In the genomic region with DNA sequence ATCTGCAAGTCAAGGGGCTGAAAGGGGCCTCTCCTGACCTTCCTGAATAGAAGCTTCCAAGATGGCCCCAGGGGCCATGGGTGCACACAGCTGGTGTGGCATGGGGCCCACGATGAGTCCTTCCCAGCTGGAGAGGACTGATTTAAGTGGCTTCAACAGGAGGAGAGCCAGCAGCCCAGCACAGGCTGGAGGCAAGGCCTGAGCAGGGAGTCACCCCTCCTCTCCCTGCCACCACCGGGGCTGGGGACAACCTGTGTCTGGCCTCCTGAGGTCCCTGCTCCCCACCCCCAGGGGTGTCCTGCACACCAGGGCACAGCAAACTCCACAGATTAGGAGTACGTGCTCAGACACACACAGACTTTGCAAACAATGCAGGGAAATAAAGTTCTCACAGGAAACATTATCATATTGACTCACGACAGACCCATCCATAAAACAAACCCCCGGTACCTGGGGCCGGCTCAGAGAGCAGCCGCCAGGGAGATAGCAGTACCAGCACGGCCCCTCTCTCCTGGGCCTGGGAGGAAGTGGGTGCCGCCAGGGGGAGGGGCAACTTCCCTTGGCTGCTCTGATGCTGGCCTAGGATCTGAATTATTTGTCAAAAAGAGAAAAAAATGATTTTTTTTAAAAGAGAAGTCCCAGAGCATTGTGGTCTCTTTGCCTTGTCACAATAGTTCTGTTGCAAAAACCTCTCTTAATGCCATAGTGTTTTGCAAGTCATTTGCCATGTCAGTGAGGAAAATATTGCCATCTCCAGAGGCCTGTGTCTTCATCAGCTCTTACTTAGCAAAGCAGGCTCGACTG, we compare ENCODE assay signal across 11 cellular contexts. TPM values are rescaled to one million over a fixed set of nuclear protein-coding genes. Genes with fewer than 3 reads are reported as not detected.
A peak's percentile ranks its signal among the peaks of the same experiment; 100 is the strongest.
DNase-seq lines count a peak whose midpoint lies in the region; ATAC-seq and TF ChIP-seq lines count a peak whose summit lies in the region.
"Had no signal": no experiment of that assay in that cellular context is flagged by ENCODE, and none has a peak within 500 bp of the region (broad histone marks: within the 10 kb centered on the region; RNA-seq: fewer than 3 reads in every experiment).

No MANE protein-coding gene starts in this region.

- H3K36me3 Mint-ChIP-seq in activated T-cell treated with anti-CD3 and anti-CD28 coated beads, Interleukin-2, amount 50 U/mL, for 24 hours (ENCODE audit: low read depth), result no peaks in the 10 kb centered on the region
- H3K36me3 Mint-ChIP-seq in WTC11, result no peaks in the 10 kb centered on the region

- no peaks in the 10 kb centered on the region for H3K9me3 ChIP-seq in right cardiac atrium (ENCODE audit: control insufficient read depth, low read length)
- no peaks in the 10 kb centered on the region for H3K9me3 ChIP-seq in subcutaneous abdominal adipose tissue (ENCODE audit: control insufficient read depth in 5 of 5, low read length in 5 of 5)
- no peaks in the 10 kb centered on the region for H3K9me3 ChIP-seq in vagina

- H3K27me3 ChIP-seq in right cardiac atrium (ENCODE audit: control insufficient read depth, insufficient read depth) (no peaks in the 10 kb centered on the region), subcutaneous abdominal adipose tissue (ENCODE audit: control insufficient read depth in 5 of 5, insufficient read depth in 4 of 5, low read length in 5 of 5) (no peaks in the 10 kb centered on the region), vagina (no peaks in the 10 kb centered on the region)

- CTCF ChIA-PET in WTC11 (lab: Charles Lee), result interaction anchor here (1.3 kb wide), 1 partner anchor 17 kb away, joined by 8 read pairs; no protein-coding TSS in a partner anchor

- H3K4me3 ChIP-seq in right cardiac atrium (ENCODE audit: low read length) (no peak overlapping the region), subcutaneous abdominal adipose tissue (ENCODE audit: low read depth in 1 of 5, low read length in 5 of 5) (peak overlapping the region in 1 of 5 donors; percentile 20), vagina (no peak overlapping the region)
- H3K4me3 ChIP-seq: PC-9 had no signal

- DNase-seq in activated T-cell treated with anti-CD3 and anti-CD28 coated beads, Interleukin-2, amount 50 U/mL, for 24 hours, result peak; percentile 39
- DNase-seq in activated T-cell treated with anti-CD3 and anti-CD28 coated beads, Interleukin-2, amount 50 U/mL, for 48 hours, result no peak
- no peak for DNase-seq in WTC11 (ENCODE audit: low spot score)
- DNase-seq in right cardiac atrium, result peak in 2 of 3 donors; percentile 59 to 61
- DNase-seq in D341Med (ENCODE audit: low spot score), result no peak
- no peak for DNase-seq in T1000 (lab: John Stamatoyannopoulos, UW)
- DNase-seq in vagina (ENCODE audit: extremely low spot score in 2 of 2), result no peak
- DNase-seq: NCI-H1436 treated with DMSO at 0.1 percent for 48 hours, nephron progenitor cell, PC-9 had no signal

- TF ChIP-seq CTCF in WTC11 (IDR thresholded peaks at IDR 0.05), result no peak
- no peak for TF ChIP-seq CTCF in vagina (IDR thresholded peaks at IDR 0.05)

- H3K27ac Mint-ChIP-seq in activated T-cell treated with anti-CD3 and anti-CD28 coated beads, Interleukin-2, amount 50 U/mL, for 24 hours, result peak overlapping the region; percentile 72
- no peak overlapping the region for H3K27ac Mint-ChIP-seq in WTC11
- H3K27ac Mint-ChIP-seq: nephron progenitor cell had no signal

- H3K36me3 ChIP-seq in subcutaneous abdominal adipose tissue (ENCODE audit: control insufficient read depth in 5 of 5, insufficient read depth in 5 of 5, low read length in 5 of 5) (no peaks in the 10 kb centered on the region), vagina (no peaks in the 10 kb centered on the region)

- POLR2A ChIA-PET in WTC11 (lab: Charles Lee), result no interaction called here

- 35% methylated on average over 10 of the region's 10 CpGs for WGBS in right cardiac atrium

- no peaks in the 10 kb centered on the region for H3K9me3 Mint-ChIP-seq in activated T-cell treated with anti-CD3 and anti-CD28 coated beads, Interleukin-2, amount 50 U/mL, for 24 hours
- no peaks in the 10 kb centered on the region for H3K9me3 Mint-ChIP-seq in WTC11
- H3K9me3 Mint-ChIP-seq: nephron progenitor cell had no signal

- H3K9ac ChIP-seq in subcutaneous abdominal adipose tissue (ENCODE audit: low read length in 5 of 5), result no peak overlapping the region

- peaks cover 17% of the 10 kb centered on the region for H3K4me1 Mint-ChIP-seq in activated T-cell treated with anti-CD3 and anti-CD28 coated beads, Interleukin-2, amount 50 U/mL, for 24 hours (ENCODE audit: low read depth)
- no peaks in the 10 kb centered on the region for H3K4me1 Mint-ChIP-seq in WTC11
- H3K4me1 Mint-ChIP-seq: nephron progenitor cell had no signal

- ATAC-seq in WTC11 (0 out of 2 replicates have a peak, but pooled peaks have one; percentile 19), right cardiac atrium (peak; percentile 62 to 70)

- no peak overlapping the region for H3K4me3 Mint-ChIP-seq in activated T-cell treated with anti-CD3 and anti-CD28 coated beads, Interleukin-2, amount 50 U/mL, for 24 hours
- no peak overlapping the region for H3K4me3 Mint-ChIP-seq in WTC11
- H3K4me3 Mint-ChIP-seq: nephron progenitor cell had no signal

- H3K27me3 Mint-ChIP-seq in activated T-cell treated with anti-CD3 and anti-CD28 coated beads, Interleukin-2, amount 50 U/mL, for 24 hours, result no peaks in the 10 kb centered on the region
- no peaks in the 10 kb centered on the region for H3K27me3 Mint-ChIP-seq in WTC11 (ENCODE audit: low read depth)

- H3K27ac ChIP-seq in right cardiac atrium (ENCODE audit: low read length) (no peak overlapping the region), subcutaneous abdominal adipose tissue (ENCODE audit: low read depth, low read length) (peak overlapping the region; percentile 88), vagina (no peak overlapping the region)

- no peak for TF ChIP-seq POLR2A in vagina (IDR thresholded peaks at IDR 0.05)

- intact Hi-C loops in right cardiac atrium (cut with DNase I), result no loop called here
- intact Hi-C loops in vagina (cut with DNase I), result no loop called here

- H3K4me1 ChIP-seq in right cardiac atrium (ENCODE audit: control insufficient read depth, insufficient read depth, low read length), result no peaks in the 10 kb centered on the region
- H3K4me1 ChIP-seq in subcutaneous abdominal adipose tissue (ENCODE audit: control insufficient read depth in 5 of 5, insufficient read depth in 5 of 5, low read length in 5 of 5), result peaks cover 2 to 63% (median 41%) of the 10 kb centered on the region in 5 donors
- no peaks in the 10 kb centered on the region for H3K4me1 ChIP-seq in vagina

TF ChIP-seq in WTC11, 78 proteins besides CTCF, POLR2A, EP300 and RAD21 (continues in another document):
- TF ChIP-seq NFYB (CRISPR knock-in tag; conservative IDR thresholded peaks at IDR 0.05; ENCODE audit: low read depth) (no peak), ZNF121 (CRISPR knock-in tag; IDR thresholded peaks at IDR 0.05) (no peak), JUN (CRISPR knock-in tag; IDR thresholded peaks at IDR 0.05) (no peak), RELA (CRISPR knock-in tag; IDR thresholded peaks at IDR 0.05; ENCODE audit: borderline replicate concordance) (no peak), ZNF396 (CRISPR knock-in tag; IDR thresholded peaks at IDR 0.05; ENCODE audit: borderline replicate concordance) (no peak), NR1H2 (CRISPR knock-in tag; IDR thresholded peaks at IDR 0.05) (no peak), ZNF232 (CRISPR knock-in tag; IDR thresholded peaks at IDR 0.05) (no peak), TEAD1 (CRISPR knock-in tag; IDR thresholded peaks at IDR 0.05) (no peak), FOXJ3 (CRISPR knock-in tag; IDR thresholded peaks at IDR 0.05; ENCODE audit: borderline replicate concordance) (no peak), MLX (CRISPR knock-in tag; IDR thresholded peaks at IDR 0.05) (no peak), NR3C1 (CRISPR knock-in tag; conservative IDR thresholded peaks at IDR 0.05; ENCODE audit: low read depth) (no peak), GABPB1 (CRISPR knock-in tag; IDR thresholded peaks at IDR 0.05) (no peak), JAZF1 (CRISPR knock-in tag; IDR thresholded peaks at IDR 0.05) (no peak)
- TF ChIP-seq, protein P1, sequence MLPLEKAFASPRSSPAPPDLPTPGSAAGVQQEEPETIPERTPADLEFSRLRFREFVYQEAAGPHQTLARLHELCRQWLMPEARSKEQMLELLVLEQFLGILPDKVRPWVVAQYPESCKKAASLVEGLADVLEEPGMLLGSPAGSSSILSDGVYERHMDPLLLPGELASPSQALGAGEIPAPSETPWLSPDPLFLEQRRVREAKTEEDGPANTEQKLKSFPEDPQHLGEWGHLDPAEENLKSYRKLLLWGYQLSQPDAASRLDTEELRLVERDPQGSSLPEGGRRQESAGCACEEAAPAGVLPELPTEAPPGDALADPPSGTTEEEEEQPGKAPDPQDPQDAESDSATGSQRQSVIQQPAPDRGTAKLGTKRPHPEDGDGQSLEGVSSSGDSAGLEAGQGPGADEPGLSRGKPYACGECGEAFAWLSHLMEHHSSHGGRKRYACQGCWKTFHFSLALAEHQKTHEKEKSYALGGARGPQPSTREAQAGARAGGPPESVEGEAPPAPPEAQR (CRISPR knock-in tag; IDR thresholded peaks at IDR 0.05), result no peak
- TF ChIP-seq, protein P2, sequence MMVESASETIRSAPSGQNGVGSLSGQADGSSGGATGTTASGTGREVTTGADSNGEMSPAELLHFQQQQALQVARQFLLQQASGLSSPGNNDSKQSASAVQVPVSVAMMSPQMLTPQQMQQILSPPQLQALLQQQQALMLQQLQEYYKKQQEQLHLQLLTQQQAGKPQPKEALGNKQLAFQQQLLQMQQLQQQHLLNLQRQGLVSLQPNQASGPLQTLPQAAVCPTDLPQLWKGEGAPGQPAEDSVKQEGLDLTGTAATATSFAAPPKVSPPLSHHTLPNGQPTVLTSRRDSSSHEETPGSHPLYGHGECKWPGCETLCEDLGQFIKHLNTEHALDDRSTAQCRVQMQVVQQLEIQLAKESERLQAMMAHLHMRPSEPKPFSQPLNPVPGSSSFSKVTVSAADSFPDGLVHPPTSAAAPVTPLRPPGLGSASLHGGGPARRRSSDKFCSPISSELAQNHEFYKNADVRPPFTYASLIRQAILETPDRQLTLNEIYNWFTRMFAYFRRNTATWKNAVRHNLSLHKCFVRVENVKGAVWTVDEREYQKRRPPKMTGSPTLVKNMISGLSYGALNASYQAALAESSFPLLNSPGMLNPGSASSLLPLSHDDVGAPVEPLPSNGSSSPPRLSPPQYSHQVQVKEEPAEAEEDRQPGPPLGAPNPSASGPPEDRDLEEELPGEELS (CRISPR knock-in tag; IDR thresholded peaks at IDR 0.05), result no peak

RNA-seq across cellular contexts. Expression of gene TSEN2, which starts 21.9 kb away (rescaled TPM):
- total RNA-seq in WTC11 (2021), result 19.9 to 21.1 TPM (median 20.2 TPM) in 3 replicates
- total RNA-seq in right cardiac atrium, result 10 to 100 TPM; 13.9 to 21.4 (median 20.0) TPM
- polyA plus RNA-seq in right cardiac atrium, result 18.6 TPM
- 16.0 TPM for total RNA-seq in vagina

Comparison
In these comparisons a context has a peak if more than half of its experiments do, and no peak if none do; other contexts are left out.
1. DNase-seq: peak in activated T-cell treated with anti-CD3 and anti-CD28 coated beads, Interleukin-2, amount 50 U/mL, for 24 hours (single experiment) and right cardiac atrium (2 of 3); none in activated T-cell treated with anti-CD3 and anti-CD28 coated beads, Interleukin-2, amount 50 U/mL, for 48 hours (0 of 2), WTC11 (single experiment), D341Med (single experiment), T1000 (single experiment) and vagina (0 of 2).